2 cellular contexts compared by ENCODE assay signal in genomic region chr10:4990217-4990616, GRCh38.
TF ChIP-seq lines count a peak whose summit lies in the region.

No MANE protein-coding gene starts in this region.

TF ChIP-seq in HepG2, 621 proteins besides CTCF, POLR2A, EP300 and RAD21:
- TF ChIP-seq RBFOX2 (IDR thresholded peaks at IDR 0.05; ENCODE audit: low read depth, low read length) = 0 out of 2 replicates have a peak, but pooled peaks have one; percentile 33
- TF ChIP-seq TIGD3 (CRISPR knock-in tag; IDR thresholded peaks at IDR 0.05; ENCODE audit: borderline replicate concordance) = no peak
TF ChIP-seq in HepG2: peak in this region for 1.

TF ChIP-seq in A549, 52 proteins besides CTCF, POLR2A, EP300 and RAD21:
- TF ChIP-seq ELK1 (IDR thresholded peaks at IDR 0.05; ENCODE audit: low read depth, low read length) (no peak), RARB (CRISPR knock-in tag; IDR thresholded peaks at IDR 0.05) (peak; percentile 82), ZFP36 (IDR thresholded peaks at IDR 0.05; ENCODE audit: borderline replicate concordance, partially characterized antibody) (no peak), HOXA7 (CRISPR knock-in tag; IDR thresholded peaks at IDR 0.05) (peak; percentile 93), FOSB (CRISPR knock-in tag; IDR thresholded peaks at IDR 0.05) (peak; percentile 65; the same call in 1 of the 2 replicates), EHF (CRISPR knock-in tag; IDR thresholded peaks at IDR 0.05) (peak; percentile 16; the same call in 1 of the 2 replicates)
